Comparison of ENCODE assay signal across 2 cellular contexts in genomic region chr20:62230696-62231095, GRCh38.
TF ChIP-seq lines count a peak whose summit lies in the region.

No MANE protein-coding gene starts in this region.

TF ChIP-seq in IMR-90, 13 proteins besides CTCF, POLR2A, EP300 and RAD21:
- TF ChIP-seq MXI1 (IDR thresholded peaks at IDR 0.05; ENCODE audit: borderline replicate concordance, low read depth, low read length) (no peak), MAFK (IDR thresholded peaks at IDR 0.05; ENCODE audit: low read depth, low read length) (no peak), FOS (IDR thresholded peaks at IDR 0.05; ENCODE audit: low read depth, low read length) (no peak), NFE2L2 (IDR thresholded peaks at IDR 0.05; ENCODE audit: low read depth, low read length) (no peak), ELK1 (IDR thresholded peaks at IDR 0.05; ENCODE audit: borderline replicate concordance, low read depth, low read length) (no peak), MAZ (IDR thresholded peaks at IDR 0.05; ENCODE audit: borderline replicate concordance, low read depth, low read length) (no peak), BHLHE40 (IDR thresholded peaks at IDR 0.05; ENCODE audit: low read depth, low read length) (no peak), CEBPB (IDR thresholded peaks at IDR 0.05; ENCODE audit: low read depth, low read length) (no peak), CHD1 (IDR thresholded peaks at IDR 0.05; ENCODE audit: low read depth, low read length) (no peak), RCOR1 (IDR thresholded peaks at IDR 0.05; ENCODE audit: insufficient replicate concordance, low read length) (no peak)

TF ChIP-seq in H1, 55 proteins besides CTCF, POLR2A, EP300 and RAD21:
- no peak for TF ChIP-seq ASH2L (IDR thresholded peaks at IDR 0.05; ENCODE audit: low read length)
- no peak for TF ChIP-seq SP1 (IDR thresholded peaks at IDR 0.05; ENCODE audit: low read depth, low read length)
- no peak for TF ChIP-seq RNF2 (IDR thresholded peaks at IDR 0.05; ENCODE audit: borderline replicate concordance, low read depth, low read length, missing control alignments, poor library complexity, severe bottlenecking)
- no peak for TF ChIP-seq POLR2AphosphoS5 (IDR thresholded peaks at IDR 0.05; ENCODE audit: low read depth, low read length)
- TF ChIP-seq E2F6 (IDR thresholded peaks at IDR 0.05), result no peak
- TF ChIP-seq NANOG (IDR thresholded peaks at IDR 0.05; ENCODE audit: insufficient read depth, low read depth, low read length, poor library complexity, severe bottlenecking), result no peak
- TF ChIP-seq RFX5 (IDR thresholded peaks at IDR 0.05; ENCODE audit: borderline replicate concordance, low read depth, low read length), result no peak
- no peak for TF ChIP-seq ATF2 (IDR thresholded peaks at IDR 0.05; ENCODE audit: low read length)
- no peak for TF ChIP-seq CHD7 (IDR thresholded peaks at IDR 0.05; ENCODE audit: insufficient replicate concordance, low read length)
- no peak for TF ChIP-seq CBX8 (IDR thresholded peaks at IDR 0.05; ENCODE audit: borderline replicate concordance, low read depth, low read length)
- no peak for TF ChIP-seq TAF1 (IDR thresholded peaks at IDR 0.05; ENCODE audit: low read depth, low read length)
- no peak for TF ChIP-seq TBP (IDR thresholded peaks at IDR 0.05; ENCODE audit: low read depth, low read length)
- no peak for TF ChIP-seq SP4 (IDR thresholded peaks at IDR 0.05; ENCODE audit: low read length)
- no peak for TF ChIP-seq ATF3 (IDR thresholded peaks at IDR 0.05; ENCODE audit: insufficient read depth, low read depth, low read length)
- no peak for TF ChIP-seq POU5F1 (IDR thresholded peaks at IDR 0.05; ENCODE audit: low read depth, low read length)
- no peak for TF ChIP-seq NRF1 (IDR thresholded peaks at IDR 0.05; ENCODE audit: low read depth, low read length)
- TF ChIP-seq BRCA1 (IDR thresholded peaks at IDR 0.05; ENCODE audit: low read depth, low read length), result no peak
- TF ChIP-seq KDM5A (IDR thresholded peaks at IDR 0.05; ENCODE audit: low read length), result no peak
